1 cellular context compared by ENCODE assay signal in genomic region chr6:169789146-169789943, GRCh38.
TF ChIP-seq lines count a peak whose summit lies in the region.

No MANE protein-coding gene starts in this region.

TF ChIP-seq in H1, 55 proteins besides CTCF, POLR2A, EP300 and RAD21:
- TF ChIP-seq MAX (IDR thresholded peaks at IDR 0.05) = no peak
- TF ChIP-seq SRF (IDR thresholded peaks at IDR 0.05; ENCODE audit: low read depth, low read length) = no peak
- TF ChIP-seq CHD2 (IDR thresholded peaks at IDR 0.05; ENCODE audit: low read length) = no peak
- no peak for TF ChIP-seq PHF8 (conservative IDR thresholded peaks at IDR 0.05; ENCODE audit: low read depth, low read length)
- TF ChIP-seq TCF12 (IDR thresholded peaks at IDR 0.05; ENCODE audit: low read depth, low read length) = no peak
- no peak for TF ChIP-seq E2F6 (IDR thresholded peaks at IDR 0.05)
- no peak for TF ChIP-seq EZH2 (IDR thresholded peaks at IDR 0.05; ENCODE audit: low read depth, low read length, severe bottlenecking)
- no peak for TF ChIP-seq SP4 (IDR thresholded peaks at IDR 0.05; ENCODE audit: low read length)
- TF ChIP-seq TAF7 (optimal IDR thresholded peaks at IDR 0.05; ENCODE audit: borderline replicate concordance, low read depth, low read length) = no peak
- no peak for TF ChIP-seq KDM1A (IDR thresholded peaks at IDR 0.05; ENCODE audit: borderline replicate concordance, low read length)
- no peak for TF ChIP-seq NRF1 (IDR thresholded peaks at IDR 0.05; ENCODE audit: low read depth, low read length)
- no peak for TF ChIP-seq CHD7 (IDR thresholded peaks at IDR 0.05; ENCODE audit: insufficient replicate concordance, low read length)
- TF ChIP-seq EGR1 (IDR thresholded peaks at IDR 0.05; ENCODE audit: borderline replicate concordance, low read depth, low read length) = no peak
- no peak for TF ChIP-seq FOSL1 (IDR thresholded peaks at IDR 0.05; ENCODE audit: insufficient read depth, low read depth, low read length)
